27 cellular contexts compared by ENCODE assay signal in the genomic region with DNA sequence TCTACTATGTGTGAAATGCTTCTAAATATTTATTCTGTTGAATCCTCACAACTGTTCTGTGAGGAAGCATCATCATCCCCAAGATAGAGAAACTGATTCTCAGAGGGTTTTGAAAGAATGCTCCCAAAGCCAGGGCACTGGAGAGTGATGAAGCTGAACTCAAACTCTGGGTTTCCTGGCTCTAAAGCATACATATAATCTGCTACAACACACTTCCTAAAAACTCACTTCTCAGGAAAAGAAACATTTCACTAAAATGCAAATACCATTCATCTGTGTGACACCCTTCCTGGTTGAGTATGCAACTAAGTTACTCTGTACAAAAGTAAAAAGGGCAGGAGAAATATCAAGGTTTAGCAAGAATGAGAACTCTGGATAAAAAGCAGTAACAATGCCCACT. TPM values are rescaled to one million over a fixed set of nuclear protein-coding genes. Genes with fewer than 3 reads are reported as not detected.
"Had no signal": no experiment of that assay in that cellular context is flagged by ENCODE, and none has a peak within 500 bp of the region (broad histone marks: within the 10 kb centered on the region; RNA-seq: fewer than 3 reads in every experiment).

No MANE protein-coding gene starts in this region.

- H3K27ac Mint-ChIP-seq: activated CD4-positive, alpha-beta T cell treated with anti-CD3 and anti-CD28 coated beads, Interleukin-2, amount 10 ng/mL, durations not matched to agents 7 days and 5 days; activated CD8-positive, alpha-beta T cell treated with anti-CD3 and anti-CD28 coated beads for 36 hours; activated naive CD4-positive, alpha-beta T cell treated with anti-CD3 and anti-CD28 coated beads, Interleukin-2, amount 50 U/mL, for 24 hours; activated naive CD8-positive, alpha-beta T cell treated with anti-CD3 and anti-CD28 coated beads, Interleukin-2, amount 50 U/mL, for 24 hours; activated T-helper 2 cell treated with anti-CD3 and anti-CD28 coated beads, Interferon-gamma antibody, Interleukin-2, Interleukin-4, amounts not matched to agents 10 μg/mL and 5 μg/mL and 100 μg/mL, durations not matched to agents 14 hours and 24 hours and 36 hours; effector memory CD8-positive, alpha-beta T cell; nephron progenitor cell; WTC11 had no signal

- H3K4me1 ChIP-seq: left lung, prostate gland, suprapubic skin had no signal

- H3K36me3 Mint-ChIP-seq: activated naive CD4-positive, alpha-beta T cell treated with anti-CD3 and anti-CD28 coated beads, Interleukin-2, amount 50 U/mL, for 24 hours; WTC11 had no signal

- H3K4me3 ChIP-seq: dorsolateral prefrontal cortex, heart left ventricle, left lung, lung, ovary, prostate gland, spleen, suprapubic skin, tibial nerve had no signal

- H3K36me3 ChIP-seq: heart left ventricle, left lung, neutrophil, ovary, prostate gland, spleen, suprapubic skin, tibial nerve had no signal

- DNase-seq: activated CD4-positive, alpha-beta T cell treated with anti-CD3 and anti-CD28 coated beads for 1 hour; activated CD4-positive, alpha-beta T cell treated with anti-CD3 and anti-CD28 coated beads, Interleukin-2, amount 10 ng/mL, durations not matched to agents 7 days and 5 days; activated CD8-positive, alpha-beta T cell treated with anti-CD3 and anti-CD28 coated beads for 36 hours; activated naive CD8-positive, alpha-beta T cell treated with anti-CD3 and anti-CD28 coated beads, Interleukin-2, amount 50 U/mL, for 24 hours; activated T-cell treated with anti-CD3 and anti-CD28 coated beads, Interleukin-2, amount 50 U/mL, for 4 hours; amygdala; dorsolateral prefrontal cortex; effector memory CD8-positive, alpha-beta T cell; foreskin fibroblast; heart left ventricle; left lung; nephron progenitor cell; ovary; spleen; stimulated activated naive CD4-positive, alpha-beta T cell; T-helper 2 cell had no signal

- H3K4me1 Mint-ChIP-seq: activated CD4-positive, alpha-beta T cell treated with anti-CD3 and anti-CD28 coated beads, Interleukin-2, amount 10 ng/mL, durations not matched to agents 7 days and 5 days; activated naive CD4-positive, alpha-beta T cell treated with anti-CD3 and anti-CD28 coated beads, Interleukin-2, amount 50 U/mL, for 24 hours; activated naive CD8-positive, alpha-beta T cell treated with anti-CD3 and anti-CD28 coated beads, Interleukin-2, amount 50 U/mL, for 24 hours; central memory CD8-positive, alpha-beta T cell; nephron progenitor cell had no signal

- ATAC-seq: activated CD8-positive, alpha-beta T cell treated with anti-CD3 and anti-CD28 coated beads for 36 hours; activated naive CD8-positive, alpha-beta T cell treated with anti-CD3 and anti-CD28 coated beads, Interleukin-2, amount 50 U/mL, for 24 hours; activated T-cell treated with anti-CD3 and anti-CD28 coated beads, Interleukin-2, amount 50 U/mL, for 4 hours; effector memory CD8-positive, alpha-beta T cell; esophagus mucosa; heart left ventricle; left lung; WTC11 had no signal

- H3K27ac ChIP-seq: dorsolateral prefrontal cortex, left lung, neutrophil, ovary, prostate gland, spleen, suprapubic skin, tibial nerve had no signal

- FAIRE-seq: bronchial epithelial cell had no signal

- H3K27me3 ChIP-seq: dorsolateral prefrontal cortex, heart left ventricle, left lung, neutrophil, ovary, spleen, suprapubic skin, tibial nerve had no signal

- H3K9me3 ChIP-seq: heart left ventricle, left lung, neutrophil, ovary, prostate gland, spleen, suprapubic skin, tibial nerve had no signal

- H3K9me3 Mint-ChIP-seq: activated CD4-positive, alpha-beta T cell treated with anti-CD3 and anti-CD28 coated beads, Interleukin-2, amount 10 ng/mL, durations not matched to agents 7 days and 5 days; activated CD8-positive, alpha-beta T cell treated with anti-CD3 and anti-CD28 coated beads for 36 hours; activated naive CD8-positive, alpha-beta T cell treated with anti-CD3 and anti-CD28 coated beads, Interleukin-2, amount 50 U/mL, for 24 hours; activated T-cell treated with anti-CD3 and anti-CD28 coated beads, Interleukin-2, amount 50 U/mL, for 4 hours; activated T-helper 2 cell treated with anti-CD3 and anti-CD28 coated beads, Interferon-gamma antibody, Interleukin-2, Interleukin-4, amounts not matched to agents 10 μg/mL and 5 μg/mL and 100 μg/mL, durations not matched to agents 14 hours and 24 hours and 36 hours; central memory CD8-positive, alpha-beta T cell; nephron progenitor cell; WTC11 had no signal

- H3K4me3 Mint-ChIP-seq: activated CD4-positive, alpha-beta T cell treated with anti-CD3 and anti-CD28 coated beads, Interleukin-2, amount 10 ng/mL, durations not matched to agents 7 days and 5 days; activated CD8-positive, alpha-beta T cell treated with anti-CD3 and anti-CD28 coated beads for 36 hours; activated naive CD4-positive, alpha-beta T cell treated with anti-CD3 and anti-CD28 coated beads, Interleukin-2, amount 50 U/mL, for 24 hours; activated naive CD8-positive, alpha-beta T cell treated with anti-CD3 and anti-CD28 coated beads, Interleukin-2, amount 50 U/mL, for 24 hours; activated T-cell treated with anti-CD3 and anti-CD28 coated beads, Interleukin-2, amount 50 U/mL, for 4 hours; central memory CD8-positive, alpha-beta T cell; effector memory CD8-positive, alpha-beta T cell; nephron progenitor cell; WTC11 had no signal

- H3K27me3 Mint-ChIP-seq: activated CD4-positive, alpha-beta T cell treated with anti-CD3 and anti-CD28 coated beads, Interleukin-2, amount 10 ng/mL, durations not matched to agents 7 days and 5 days; activated CD8-positive, alpha-beta T cell treated with anti-CD3 and anti-CD28 coated beads for 36 hours; activated naive CD4-positive, alpha-beta T cell treated with anti-CD3 and anti-CD28 coated beads, Interleukin-2, amount 50 U/mL, for 24 hours; activated naive CD8-positive, alpha-beta T cell treated with anti-CD3 and anti-CD28 coated beads, Interleukin-2, amount 50 U/mL, for 24 hours; central memory CD8-positive, alpha-beta T cell; effector memory CD8-positive, alpha-beta T cell had no signal

RNA-seq across cellular contexts. Expression of a gene that starts 58.6 kb away (rescaled TPM):
- total RNA-seq: activated CD4-positive, alpha-beta T cell treated with anti-CD3 and anti-CD28 coated beads, Interleukin-2, amount 10 ng/mL, durations not matched to agents 7 days and 5 days; activated CD8-positive, alpha-beta T cell treated with anti-CD3 and anti-CD28 coated beads for 36 hours; activated T-helper 2 cell treated with anti-CD3 and anti-CD28 coated beads, Interferon-gamma antibody, Interleukin-2, Interleukin-4, amounts not matched to agents 10 μg/mL and 5 μg/mL and 100 μg/mL, durations not matched to agents 14 hours and 24 hours and 36 hours had no signal
